In genomic region chr14:60986500-60986899, GRCh38 we compare ENCODE assay signal across 32 cellular contexts.
"Had no signal": no experiment of that assay in that cellular context is flagged by ENCODE, and none has a peak within 500 bp of the region (broad histone marks: within the 10 kb centered on the region; RNA-seq: fewer than 3 reads in every experiment).

No MANE protein-coding gene starts in this region.

- H3K27me3 Mint-ChIP-seq: activated B cell treated with CpG ODN at 0.5 μM for 24 hours; activated CD4-positive, alpha-beta memory T cell treated with anti-CD3 and anti-CD28 coated beads, Interleukin-2, amount 10 ng/mL, durations not matched to agents 7 days and 5 days; activated CD4-positive, alpha-beta T cell treated with anti-CD3 and anti-CD28 coated beads, Interleukin-2, amount 10 ng/mL, durations not matched to agents 7 days and 5 days; activated naive CD4-positive, alpha-beta T cell treated with anti-CD3 and anti-CD28 coated beads, Interleukin-2, amount 10 ng/mL, durations not matched to agents 7 days and 5 days; activated naive CD8-positive, alpha-beta T cell treated with anti-CD3 and anti-CD28 coated beads, Interleukin-2, amount 10 ng/mL, durations not matched to agents 7 days and 5 days; activated T-cell treated with anti-CD3 and anti-CD28 coated beads, Interleukin-2, amount 50 U/mL, for 24 hours; T-helper 17 cell had no signal

- H3K4me3 Mint-ChIP-seq: activated B cell treated with CpG ODN at 0.5 μM for 24 hours; activated CD4-positive, alpha-beta memory T cell treated with anti-CD3 and anti-CD28 coated beads, Interleukin-2, amount 10 ng/mL, durations not matched to agents 7 days and 5 days; activated CD4-positive, alpha-beta T cell treated with anti-CD3 and anti-CD28 coated beads, Interleukin-2, amount 10 ng/mL, durations not matched to agents 7 days and 5 days; activated naive CD4-positive, alpha-beta T cell treated with anti-CD3 and anti-CD28 coated beads, Interleukin-2, amount 10 ng/mL, durations not matched to agents 7 days and 5 days; activated naive CD8-positive, alpha-beta T cell treated with anti-CD3 and anti-CD28 coated beads, Interleukin-2, amount 10 ng/mL, durations not matched to agents 7 days and 5 days; activated T-cell treated with anti-CD3 and anti-CD28 coated beads, Interleukin-2, amount 50 U/mL, for 24 hours; activated T-cell treated with anti-CD3 and anti-CD28 coated beads, Interleukin-2, amount 50 U/mL, for 72 hours; endodermal cell; T-helper 17 cell; T-helper 2 cell treated with Interferon-gamma antibody and Interleukin-4, amounts not matched to agents 5 μg/mL and 100 μg/mL, for 36 hours had no signal

- H3K27me3 ChIP-seq: body of pancreas had no signal

- H3K4me3 ChIP-seq: body of pancreas had no signal

- DNase-seq: activated B cell treated with CpG ODN at 0.5 μM for 24 hours; activated CD4-positive, alpha-beta memory T cell treated with anti-CD3 and anti-CD28 coated beads, Interleukin-2, amount 10 ng/mL, durations not matched to agents 7 days and 5 days; activated CD4-positive, alpha-beta T cell treated with anti-CD3 and anti-CD28 coated beads for 1 hour; activated CD4-positive, alpha-beta T cell treated with anti-CD3 and anti-CD28 coated beads for 4 hours; activated CD4-positive, alpha-beta T cell treated with anti-CD3 and anti-CD28 coated beads, Interleukin-2, amount 10 ng/mL, durations not matched to agents 7 days and 5 days; activated CD4-positive, alpha-beta T cell treated with anti-CD3 and anti-CD28 coated beads, Interleukin-2, amount 50 U/mL, for 4 hours; activated CD8-positive, alpha-beta memory T cell treated with anti-CD3 and anti-CD28 coated beads, Interleukin-2, amount 50 U/mL, for 48 hours; activated gamma-delta T cell; activated naive CD4-positive, alpha-beta T cell; activated naive CD4-positive, alpha-beta T cell treated with anti-CD3 and anti-CD28 coated beads, Interleukin-2, amount 10 ng/mL, durations not matched to agents 7 days and 5 days; activated naive CD8-positive, alpha-beta T cell treated with anti-CD3 and anti-CD28 coated beads, Interleukin-2, amount 10 ng/mL, durations not matched to agents 7 days and 5 days; activated T-cell treated with anti-CD3 and anti-CD28 coated beads for 4 hours; activated T-cell treated with anti-CD3 and anti-CD28 coated beads, Interleukin-2, amount 50 U/mL, for 24 hours; activated T-cell treated with anti-CD3 and anti-CD28 coated beads, Interleukin-2, amount 50 U/mL, for 72 hours; amygdala; aorta; body of pancreas; caudate nucleus; cortex of kidney; effector memory CD4-positive, alpha-beta T cell; endodermal cell; foreskin fibroblast; head of caudate nucleus; hippocampal formation; T-helper 17 cell; T1000; WERI-Rb-1 had no signal

- H3K4me1 Mint-ChIP-seq: activated CD4-positive, alpha-beta T cell treated with anti-CD3 and anti-CD28 coated beads, Interleukin-2, amount 10 ng/mL, durations not matched to agents 7 days and 5 days; activated naive CD4-positive, alpha-beta T cell treated with anti-CD3 and anti-CD28 coated beads, Interleukin-2, amount 10 ng/mL, durations not matched to agents 7 days and 5 days; activated naive CD8-positive, alpha-beta T cell treated with anti-CD3 and anti-CD28 coated beads, Interleukin-2, amount 10 ng/mL, durations not matched to agents 7 days and 5 days; endodermal cell had no signal

- H3K36me3 ChIP-seq: WERI-Rb-1 had no signal

- FAIRE-seq: colon, frontal cortex had no signal

- ATAC-seq: activated naive CD4-positive, alpha-beta T cell treated with anti-CD3 and anti-CD28 coated beads, Interleukin-2, amount 50 U/mL, for 72 hours; activated T-cell treated with anti-CD3 and anti-CD28 coated beads, Interleukin-2, amount 50 U/mL, for 72 hours; body of pancreas; esophagus mucosa; T-helper 17 cell had no signal

- H3K27ac ChIP-seq: body of pancreas, WERI-Rb-1 had no signal

- H3K27ac Mint-ChIP-seq: activated B cell treated with CpG ODN at 0.5 μM for 24 hours; activated CD4-positive, alpha-beta memory T cell treated with anti-CD3 and anti-CD28 coated beads, Interleukin-2, amount 10 ng/mL, durations not matched to agents 7 days and 5 days; activated CD4-positive, alpha-beta T cell treated with anti-CD3 and anti-CD28 coated beads, Interleukin-2, amount 10 ng/mL, durations not matched to agents 7 days and 5 days; activated naive CD4-positive, alpha-beta T cell treated with anti-CD3 and anti-CD28 coated beads, Interleukin-2, amount 10 ng/mL, durations not matched to agents 7 days and 5 days; activated naive CD4-positive, alpha-beta T cell treated with anti-CD3 and anti-CD28 coated beads, Interleukin-2, amount 50 U/mL, for 72 hours; activated naive CD8-positive, alpha-beta T cell treated with anti-CD3 and anti-CD28 coated beads, Interleukin-2, amount 10 ng/mL, durations not matched to agents 7 days and 5 days; activated T-cell treated with anti-CD3 and anti-CD28 coated beads, Interleukin-2, amount 50 U/mL, for 24 hours; activated T-cell treated with anti-CD3 and anti-CD28 coated beads, Interleukin-2, amount 50 U/mL, for 72 hours; endodermal cell; T-helper 17 cell; T-helper 2 cell treated with Interferon-gamma antibody and Interleukin-4, amounts not matched to agents 5 μg/mL and 100 μg/mL, for 36 hours had no signal

- H3K9me3 Mint-ChIP-seq: activated B cell treated with CpG ODN at 0.5 μM for 24 hours; activated CD4-positive, alpha-beta memory T cell treated with anti-CD3 and anti-CD28 coated beads, Interleukin-2, amount 10 ng/mL, durations not matched to agents 7 days and 5 days; activated CD4-positive, alpha-beta T cell treated with anti-CD3 and anti-CD28 coated beads, Interleukin-2, amount 10 ng/mL, durations not matched to agents 7 days and 5 days; activated naive CD4-positive, alpha-beta T cell treated with anti-CD3 and anti-CD28 coated beads, Interleukin-2, amount 10 ng/mL, durations not matched to agents 7 days and 5 days; activated naive CD4-positive, alpha-beta T cell treated with anti-CD3 and anti-CD28 coated beads, Interleukin-2, amount 50 U/mL, for 72 hours; activated naive CD8-positive, alpha-beta T cell treated with anti-CD3 and anti-CD28 coated beads, Interleukin-2, amount 10 ng/mL, durations not matched to agents 7 days and 5 days; activated T-cell treated with anti-CD3 and anti-CD28 coated beads, Interleukin-2, amount 50 U/mL, for 24 hours; activated T-cell treated with anti-CD3 and anti-CD28 coated beads, Interleukin-2, amount 50 U/mL, for 72 hours; endodermal cell; T-helper 2 cell treated with Interferon-gamma antibody and Interleukin-4, amounts not matched to agents 5 μg/mL and 100 μg/mL, for 36 hours had no signal

- H3K9me3 ChIP-seq: body of pancreas had no signal

- H3K36me3 Mint-ChIP-seq: activated naive CD4-positive, alpha-beta T cell treated with anti-CD3 and anti-CD28 coated beads, Interleukin-2, amount 10 ng/mL, durations not matched to agents 7 days and 5 days; activated naive CD4-positive, alpha-beta T cell treated with anti-CD3 and anti-CD28 coated beads, Interleukin-2, amount 50 U/mL, for 72 hours; activated naive CD8-positive, alpha-beta T cell treated with anti-CD3 and anti-CD28 coated beads, Interleukin-2, amount 10 ng/mL, durations not matched to agents 7 days and 5 days had no signal
